1 cellular context compared by ENCODE assay signal in genomic region chr17:61416540-61417363, GRCh38.
A peak's percentile ranks its signal among the peaks of the same experiment; 100 is the strongest.
TF ChIP-seq lines count a peak whose summit lies in the region.

No MANE protein-coding gene starts in this region.

TF ChIP-seq in HepG2, 621 proteins besides CTCF, POLR2A, EP300 and RAD21 (continued from another document and continues in another):
- TF ChIP-seq ELK4 (CRISPR knock-in tag; IDR thresholded peaks at IDR 0.05; ENCODE audit: borderline replicate concordance) (no peak), ZNF570 (CRISPR knock-in tag; IDR thresholded peaks at IDR 0.05; ENCODE audit: borderline replicate concordance) (no peak), SRSF9 (IDR thresholded peaks at IDR 0.05; ENCODE audit: borderline replicate concordance, insufficient read depth, low read depth, low read length, poor library complexity, severe bottlenecking) (no peak), SMARCE1 (IDR thresholded peaks at IDR 0.05; ENCODE audit: borderline replicate concordance) (no peak), KLF9 (CRISPR knock-in tag; IDR thresholded peaks at IDR 0.05; ENCODE audit: low read depth) (no peak), STAT5B (CRISPR knock-in tag; IDR thresholded peaks at IDR 0.05) (no peak), CERS6 (CRISPR knock-in tag; IDR thresholded peaks at IDR 0.05) (no peak), ZBTB14 (CRISPR knock-in tag; IDR thresholded peaks at IDR 0.05) (no peak), ZNF263 (CRISPR knock-in tag; IDR thresholded peaks at IDR 0.05) (peak; percentile 64; the same call in 1 of the 2 replicates), ZNF232 (CRISPR knock-in tag; IDR thresholded peaks at IDR 0.05; ENCODE audit: borderline replicate concordance) (peak; percentile 59; the same call in 1 of the 2 replicates), TRIM24 (CRISPR knock-in tag; IDR thresholded peaks at IDR 0.05) (no peak), FOSL2 (CRISPR knock-in tag; IDR thresholded peaks at IDR 0.05) (peak; percentile 55; the same call in 1 of the 2 replicates), EHMT2 (IDR thresholded peaks at IDR 0.05; ENCODE audit: borderline replicate concordance, low read depth, low read length) (no peak), ZNF576 (CRISPR knock-in tag; IDR thresholded peaks at IDR 0.05) (peak; percentile 24; the same call in 1 of the 2 replicates), ZNF609 (CRISPR knock-in tag; IDR thresholded peaks at IDR 0.05; ENCODE audit: borderline replicate concordance) (peak; percentile 51; the same call in 1 of the 2 replicates), HNRNPLL (IDR thresholded peaks at IDR 0.05; ENCODE audit: low read depth, low read length, poor library complexity, severe bottlenecking) (peak; percentile 63), KMT2B (CRISPR knock-in tag; IDR thresholded peaks at IDR 0.05) (no peak), RCOR2 (CRISPR knock-in tag; IDR thresholded peaks at IDR 0.05) (no peak), MED1 (CRISPR knock-in tag; IDR thresholded peaks at IDR 0.05) (peak; percentile 42; the same call in 1 of the 2 replicates), LRRFIP1 (CRISPR knock-in tag; conservative IDR thresholded peaks at IDR 0.05) (no peak), TGIF2 (CRISPR knock-in tag; IDR thresholded peaks at IDR 0.05) (peak; percentile 28; the same call in 1 of the 2 replicates), CHD4 (IDR thresholded peaks at IDR 0.05; ENCODE audit: borderline replicate concordance, low read length) (no peak), RORA (CRISPR knock-in tag; IDR thresholded peaks at IDR 0.05) (no peak), ZFP36L1 (CRISPR knock-in tag; IDR thresholded peaks at IDR 0.05) (no peak), ZNF343 (CRISPR knock-in tag; IDR thresholded peaks at IDR 0.05) (no peak), GFI1 (CRISPR knock-in tag; IDR thresholded peaks at IDR 0.05; ENCODE audit: borderline replicate concordance) (no peak), KLF12 (CRISPR knock-in tag; IDR thresholded peaks at IDR 0.05; ENCODE audit: borderline replicate concordance) (peak; percentile 62; the same call in 1 of the 2 replicates), ZHX1 (CRISPR knock-in tag; IDR thresholded peaks at IDR 0.05; ENCODE audit: low read depth) (no peak), ZNF644 (CRISPR knock-in tag; IDR thresholded peaks at IDR 0.05; ENCODE audit: low read depth) (no peak), ZNF30 (CRISPR knock-in tag; IDR thresholded peaks at IDR 0.05) (no peak), CHD2 (IDR thresholded peaks at IDR 0.05; ENCODE audit: low read depth, low read length) (no peak), ARID2 (CRISPR knock-in tag; IDR thresholded peaks at IDR 0.05; ENCODE audit: borderline replicate concordance) (no peak), SMYD3 (CRISPR knock-in tag; IDR thresholded peaks at IDR 0.05) (no peak; the same call in 1 of the 2 replicates), HBP1 (CRISPR knock-in tag; IDR thresholded peaks at IDR 0.05; ENCODE audit: low read depth) (no peak), ZNF264 (CRISPR knock-in tag; IDR thresholded peaks at IDR 0.05) (peak; percentile 71; the same call in 1 of the 2 replicates), ZMAT3 (CRISPR knock-in tag; conservative IDR thresholded peaks at IDR 0.05) (no peak), ARNT2 (CRISPR knock-in tag; IDR thresholded peaks at IDR 0.05; ENCODE audit: low read depth) (peak; percentile 53; the same call in 1 of the 2 replicates), ZNF253 (CRISPR knock-in tag; IDR thresholded peaks at IDR 0.05; ENCODE audit: borderline replicate concordance) (no peak), ATF6 (CRISPR knock-in tag; conservative IDR thresholded peaks at IDR 0.05) (no peak), ZNF503 (CRISPR knock-in tag; IDR thresholded peaks at IDR 0.05) (no peak), ZNF557 (CRISPR knock-in tag; IDR thresholded peaks at IDR 0.05) (no peak), MLLT10 (CRISPR knock-in tag; IDR thresholded peaks at IDR 0.05) (no peak), ZNF672 (CRISPR knock-in tag; IDR thresholded peaks at IDR 0.05) (no peak), JDP2 (CRISPR knock-in tag; IDR thresholded peaks at IDR 0.05; ENCODE audit: borderline replicate concordance) (no peak), ZNF329 (CRISPR knock-in tag; IDR thresholded peaks at IDR 0.05; ENCODE audit: low read depth) (no peak; the same call in 1 of the 2 replicates), XRCC5 (optimal IDR thresholded peaks at IDR 0.05; ENCODE audit: low read length) (peak; percentile 97)
